6 cellular contexts compared by ENCODE assay signal in the genomic region with DNA sequence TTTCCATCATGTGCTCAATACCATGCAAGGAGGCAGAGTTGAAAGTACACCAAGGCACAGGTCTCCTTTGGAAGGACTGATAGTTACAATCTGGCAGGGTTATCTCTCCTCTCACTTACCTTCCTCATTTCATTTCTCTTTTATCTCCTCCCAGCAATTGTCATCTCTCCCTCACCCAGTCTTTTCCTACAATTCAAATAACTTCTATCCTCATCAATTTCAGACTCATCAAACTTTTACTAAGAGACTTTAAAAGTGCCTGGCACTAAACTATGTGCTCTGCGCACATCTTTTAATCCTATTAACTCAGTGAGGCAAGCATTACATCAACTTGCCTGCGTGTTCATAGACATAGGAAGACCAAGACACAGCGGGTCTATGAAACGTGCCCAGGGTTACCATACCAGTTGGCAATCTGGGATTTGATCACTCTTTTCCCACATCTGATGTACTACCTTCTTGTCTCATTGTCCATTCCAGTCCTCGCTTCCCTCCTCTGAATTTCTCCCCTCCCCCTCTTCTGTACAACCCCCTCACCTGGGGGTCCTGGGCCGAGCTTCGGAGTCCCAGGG. TPM values are rescaled to one million over a fixed set of nuclear protein-coding genes. Genes with fewer than 3 reads are reported as not detected.
DNase-seq lines count a peak whose midpoint lies in the region; ATAC-seq and TF ChIP-seq lines count a peak whose summit lies in the region.

No MANE protein-coding gene starts in this region.

- DNase-seq in EH (ENCODE audit: low read depth) (peak; percentile 53), fibroblast of the conjunctiva (ENCODE audit: low read depth) (peak; percentile 22)

- peak overlapping the region; percentile 86 for H3K27ac ChIP-seq in temporal lobe (ENCODE audit: low read depth, low read length)

- ATAC-seq in HG02938 (IDR thresholded peaks at IDR 0.05; ENCODE audit: unreplicated experiment) (no peak), HG03565 (IDR thresholded peaks at IDR 0.05; ENCODE audit: unreplicated experiment) (no peak)

TF ChIP-seq in PFSK-1, 5 proteins besides CTCF, POLR2A, EP300 and RAD21:
- TF ChIP-seq FOXP2 (optimal IDR thresholded peaks at IDR 0.05; ENCODE audit: borderline replicate concordance, extremely low read depth, extremely low read length, insufficient read depth) (no peak), TAF1 (IDR thresholded peaks at IDR 0.05; ENCODE audit: borderline replicate concordance, insufficient read depth, low read length) (peak; percentile 13; the same call in 1 of the 2 replicates)
- TF ChIP-seq, protein P1, sequence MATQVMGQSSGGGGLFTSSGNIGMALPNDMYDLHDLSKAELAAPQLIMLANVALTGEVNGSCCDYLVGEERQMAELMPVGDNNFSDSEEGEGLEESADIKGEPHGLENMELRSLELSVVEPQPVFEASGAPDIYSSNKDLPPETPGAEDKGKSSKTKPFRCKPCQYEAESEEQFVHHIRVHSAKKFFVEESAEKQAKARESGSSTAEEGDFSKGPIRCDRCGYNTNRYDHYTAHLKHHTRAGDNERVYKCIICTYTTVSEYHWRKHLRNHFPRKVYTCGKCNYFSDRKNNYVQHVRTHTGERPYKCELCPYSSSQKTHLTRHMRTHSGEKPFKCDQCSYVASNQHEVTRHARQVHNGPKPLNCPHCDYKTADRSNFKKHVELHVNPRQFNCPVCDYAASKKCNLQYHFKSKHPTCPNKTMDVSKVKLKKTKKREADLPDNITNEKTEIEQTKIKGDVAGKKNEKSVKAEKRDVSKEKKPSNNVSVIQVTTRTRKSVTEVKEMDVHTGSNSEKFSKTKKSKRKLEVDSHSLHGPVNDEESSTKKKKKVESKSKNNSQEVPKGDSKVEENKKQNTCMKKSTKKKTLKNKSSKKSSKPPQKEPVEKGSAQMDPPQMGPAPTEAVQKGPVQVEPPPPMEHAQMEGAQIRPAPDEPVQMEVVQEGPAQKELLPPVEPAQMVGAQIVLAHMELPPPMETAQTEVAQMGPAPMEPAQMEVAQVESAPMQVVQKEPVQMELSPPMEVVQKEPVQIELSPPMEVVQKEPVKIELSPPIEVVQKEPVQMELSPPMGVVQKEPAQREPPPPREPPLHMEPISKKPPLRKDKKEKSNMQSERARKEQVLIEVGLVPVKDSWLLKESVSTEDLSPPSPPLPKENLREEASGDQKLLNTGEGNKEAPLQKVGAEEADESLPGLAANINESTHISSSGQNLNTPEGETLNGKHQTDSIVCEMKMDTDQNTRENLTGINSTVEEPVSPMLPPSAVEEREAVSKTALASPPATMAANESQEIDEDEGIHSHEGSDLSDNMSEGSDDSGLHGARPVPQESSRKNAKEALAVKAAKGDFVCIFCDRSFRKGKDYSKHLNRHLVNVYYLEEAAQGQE (IDR thresholded peaks at IDR 0.05; ENCODE audit: insufficient read depth in 1 of 2, low read depth in 2 of 2, low read length in 2 of 2) = no peak

RNA-seq across cellular contexts. Expression of a gene that starts 1.2 kb away (rescaled TPM):
- 347 TPM for polyA plus RNA-seq in PFSK-1 (2012; ENCODE audit: insufficient read length, low read depth)
- total RNA-seq in temporal lobe = 41.1 TPM

RNA-seq across cellular contexts. Expression of a gene that starts 12.4 kb away (rescaled TPM):
- polyA plus RNA-seq in PFSK-1 (2012; ENCODE audit: insufficient read length, low read depth) = 110 TPM
- 10.3 TPM for total RNA-seq in temporal lobe

RNA-seq across cellular contexts. Expression of a gene that starts 17.3 kb away (rescaled TPM):
- polyA plus RNA-seq in PFSK-1 (2012; ENCODE audit: insufficient read length, low read depth) = 1.4 TPM
- total RNA-seq in temporal lobe = 0.98 TPM

RNA-seq across cellular contexts. Expression of a gene that starts 20.7 kb away (rescaled TPM):
- polyA plus RNA-seq in PFSK-1 (2012; ENCODE audit: insufficient read length, low read depth) = 0.23 TPM
- total RNA-seq in temporal lobe = 3.7 TPM

RNA-seq across cellular contexts. Expression of a gene that starts 21.0 kb away (rescaled TPM):
- polyA plus RNA-seq in PFSK-1 (2012; ENCODE audit: insufficient read length, low read depth) = 1.4 TPM
- 351 TPM for total RNA-seq in temporal lobe
